8 cellular contexts compared by ENCODE assay signal in the genomic region with DNA sequence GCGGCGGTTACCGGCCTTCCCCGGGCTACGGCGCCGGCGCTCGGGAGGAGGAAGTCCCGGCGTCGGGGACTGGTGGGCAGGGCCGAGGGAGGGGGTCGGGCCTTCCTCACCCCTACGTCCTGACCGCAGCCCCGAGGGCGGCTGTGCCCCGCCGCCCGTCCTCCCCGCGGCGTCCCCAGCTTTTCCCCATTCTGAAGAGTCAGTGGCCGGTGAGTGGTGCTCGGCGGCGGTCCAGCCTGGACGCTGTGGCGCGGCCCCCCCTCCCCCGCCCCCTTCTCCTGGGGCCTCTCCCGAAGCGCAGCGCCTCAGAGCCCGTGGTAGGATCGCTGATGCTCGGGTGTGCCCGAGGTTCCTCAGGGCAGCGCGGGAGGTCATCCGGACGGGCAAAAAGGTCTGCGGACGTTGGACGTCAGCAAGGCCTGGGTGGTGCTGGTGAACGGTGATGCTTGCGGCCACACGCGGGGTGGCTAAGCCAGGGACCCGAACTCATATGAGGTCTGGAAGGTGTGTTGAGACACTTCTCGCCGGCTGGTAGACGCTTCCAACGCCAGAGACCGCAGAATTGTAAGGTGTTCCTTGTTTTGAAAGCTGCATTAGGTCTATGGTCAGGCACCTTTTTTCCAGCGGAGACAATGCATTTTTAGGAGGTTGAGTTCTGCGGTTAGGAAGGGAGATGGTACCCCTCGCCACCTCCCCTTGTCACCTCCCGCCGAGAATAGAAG. TPM values are rescaled to one million over a fixed set of nuclear protein-coding genes. Genes with fewer than 3 reads are reported as not detected.
DNase-seq lines count a peak whose midpoint lies in the region; ATAC-seq and TF ChIP-seq lines count a peak whose summit lies in the region.

No MANE protein-coding gene starts in this region.

- no peaks in the 10 kb centered on the region for H3K9me3 ChIP-seq in thoracic aorta

- no peaks in the 10 kb centered on the region for H3K36me3 ChIP-seq in thoracic aorta

- no peaks in the 10 kb centered on the region for H3K27me3 Mint-ChIP-seq in activated T-helper 17 cell treated with anti-CD3 and anti-CD28 coated beads, Interleukin-2, amount 50 U/mL, for 72 hours
- H3K27me3 Mint-ChIP-seq in neural crest cell (ENCODE audit: low read depth), result no peaks in the 10 kb centered on the region

- H3K27me3 ChIP-seq in thoracic aorta (replicated peaks; ENCODE audit: insufficient read depth), result no peaks in the 10 kb centered on the region

- peak overlapping the region; percentile 84 for H3K4me3 Mint-ChIP-seq in activated T-helper 17 cell treated with anti-CD3 and anti-CD28 coated beads, Interleukin-2, amount 50 U/mL, for 72 hours
- H3K4me3 Mint-ChIP-seq in neural crest cell, result peak overlapping the region; percentile 94

- peak overlapping the region; percentile 79 to 82 for H3K27ac ChIP-seq in thoracic aorta

- DNase-seq in AG08395 (ENCODE audit: low spot score) (peak; percentile 75), NCI-H526 treated with DMSO at 0.1 percent for 48 hours (lab: John Stamatoyannopoulos, UW) (peak; percentile 3), fibroblast of villous mesenchyme (ENCODE audit: low read depth) (peak; percentile 59), neural crest cell (ENCODE audit: low read depth, low spot score) (peak; percentile 37), thoracic aorta (ENCODE audit: low spot score) (peak; percentile 22)

- peak overlapping the region; percentile 69 for H3K27ac Mint-ChIP-seq in activated T-helper 17 cell treated with anti-CD3 and anti-CD28 coated beads, Interleukin-2, amount 50 U/mL, for 72 hours
- H3K27ac Mint-ChIP-seq in neural crest cell (ENCODE audit: unreplicated experiment), result peak overlapping the region; percentile 75

- peaks cover 10% of the 10 kb centered on the region for H3K36me3 Mint-ChIP-seq in activated T-helper 17 cell treated with anti-CD3 and anti-CD28 coated beads, Interleukin-2, amount 50 U/mL, for 72 hours (ENCODE audit: low read depth)
- peaks cover 8% of the 10 kb centered on the region for H3K36me3 Mint-ChIP-seq in neural crest cell (ENCODE audit: low read depth)

- H3K9me3 Mint-ChIP-seq in activated T-helper 17 cell treated with anti-CD3 and anti-CD28 coated beads, Interleukin-2, amount 50 U/mL, for 72 hours, result no peaks in the 10 kb centered on the region
- H3K9me3 Mint-ChIP-seq in neural crest cell, result no peaks in the 10 kb centered on the region

- peak; percentile 41 for ATAC-seq in GM18517 (IDR thresholded peaks at IDR 0.05; ENCODE audit: unreplicated experiment)
- peak; percentile 34 for ATAC-seq in HG03039 (IDR thresholded peaks at IDR 0.05; ENCODE audit: unreplicated experiment)
- ATAC-seq in activated T-helper 17 cell treated with anti-CD3 and anti-CD28 coated beads, Interleukin-2, amount 50 U/mL, for 72 hours (replicated peaks), result peak; percentile 41
- peak; percentile 38 for ATAC-seq in thoracic aorta (ENCODE audit: insufficient number of reproducible peaks, low FRiP score, low read depth)

- peaks cover 10% of the 10 kb centered on the region for H3K4me1 Mint-ChIP-seq in activated T-helper 17 cell treated with anti-CD3 and anti-CD28 coated beads, Interleukin-2, amount 50 U/mL, for 72 hours
- peaks cover 34% of the 10 kb centered on the region for H3K4me1 Mint-ChIP-seq in neural crest cell

- no peak for TF ChIP-seq CTCF in fibroblast of villous mesenchyme (IDR thresholded peaks at IDR 0.05; ENCODE audit: insufficient read depth, low read depth, low read length)
- no peak for TF ChIP-seq CTCF in neural crest cell (conservative IDR thresholded peaks at IDR 0.05)
- no peak for TF ChIP-seq CTCF in thoracic aorta (IDR thresholded peaks at IDR 0.05)

- peaks cover 8% of the 10 kb centered on the region in 2 donors for H3K4me1 ChIP-seq in thoracic aorta (ENCODE audit: control insufficient read depth in 1 of 2, low read depth in 2 of 2)

- peak overlapping the region; percentile 78 for H3K4me3 ChIP-seq in fibroblast of villous mesenchyme (ENCODE audit: low read depth, low read length)
- peak overlapping the region; percentile 90 for H3K4me3 ChIP-seq in thoracic aorta

RNA-seq across cellular contexts. Expression of a gene that starts 0.7 kb away (rescaled TPM):
- 1 to 10 TPM; 3.6 to 7.6 TPM for total RNA-seq in activated T-helper 17 cell treated with anti-CD3 and anti-CD28 coated beads, Interleukin-2, amount 50 U/mL, for 72 hours
- total RNA-seq in fibroblast of villous mesenchyme (5.5 and 6.5 TPM in 2 replicates), neural crest cell (13.3 and 13.5 TPM in 2 replicates), thoracic aorta (10 to 100 TPM in 1 of 2 donors, 1 to 10 TPM in 1; 4.1 to 12.3 TPM)

RNA-seq across cellular contexts. Expression of a gene that starts 48.7 kb away (rescaled TPM):
- total RNA-seq in activated T-helper 17 cell treated with anti-CD3 and anti-CD28 coated beads, Interleukin-2, amount 50 U/mL, for 72 hours, result 10 to 100 TPM; 12.0 to 25.5 TPM
- 6.8 and 6.9 TPM in 2 replicates for total RNA-seq in fibroblast of villous mesenchyme
- total RNA-seq in neural crest cell, result 40.7 and 41.4 TPM in 2 replicates
- 10 to 100 TPM; 11.2 to 15.0 TPM for total RNA-seq in thoracic aorta

Comparison
In these comparisons a context has a peak if more than half of its experiments do, and no peak if none do; other contexts are left out.
1. Peak in every context shown above with its lines: DNase-seq, ATAC-seq, H3K4me3 ChIP-seq and H3K27ac ChIP-seq.
2. DNase-seq: peak in every context shown above with its lines; median percentile 75 in AG08395; 59 in fibroblast of villous mesenchyme; 37 in neural crest cell; 22 in thoracic aorta; 3 in NCI-H526 treated with DMSO at 0.1 percent for 48 hours.